In the genomic region with DNA sequence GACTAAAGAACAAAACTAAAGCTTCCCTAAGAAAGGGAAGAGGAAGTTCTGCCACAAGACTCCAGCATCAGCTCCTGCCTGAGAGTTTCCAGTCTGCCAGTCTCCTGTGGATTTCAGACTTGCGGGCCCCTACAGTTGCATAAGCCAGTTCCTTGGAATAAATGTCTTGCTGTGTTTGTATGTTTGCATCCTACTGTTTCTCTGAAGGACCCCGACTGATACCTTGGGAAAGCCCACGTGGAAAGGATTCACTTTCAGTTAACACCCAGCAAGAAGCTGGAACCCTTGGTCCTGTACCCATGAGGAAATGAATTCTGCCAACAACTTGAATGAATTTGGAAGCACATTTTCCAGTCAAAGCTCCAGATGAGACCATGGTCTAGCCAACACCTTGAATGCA, we compare ENCODE assay signal across 25 cellular contexts.
"Had no signal": no experiment of that assay in that cellular context is flagged by ENCODE, and none has a peak within 500 bp of the region (broad histone marks: within the 10 kb centered on the region; RNA-seq: fewer than 3 reads in every experiment).

No MANE protein-coding gene starts in this region.

- H3K27ac ChIP-seq: coronary artery, esophagus squamous epithelium, lower lobe of right lung, psoas muscle, sigmoid colon, testis, tibial artery had no signal

- H3K9me3 Mint-ChIP-seq: effector memory CD8-positive, alpha-beta T cell; immature natural killer cell; type B pancreatic cell had no signal

- H3K9me3 ChIP-seq: esophagus squamous epithelium, psoas muscle, sigmoid colon, testis, tibial artery had no signal

- H3K27me3 Mint-ChIP-seq: stimulated activated memory B cell treated with anti-CD40 and anti-IgM and Interleukin-4, amounts not matched to agents 10 μg/mL and 1 μg/mL and 100 μg/mL, for 72 hours had no signal

- H3K4me3 Mint-ChIP-seq: effector memory CD8-positive, alpha-beta T cell; immature natural killer cell; naive thymus-derived CD8-positive, alpha-beta T cell; nephron progenitor cell; stimulated activated memory B cell treated with anti-CD40 and anti-IgM and Interleukin-4, amounts not matched to agents 10 μg/mL and 1 μg/mL and 100 μg/mL, for 72 hours; type B pancreatic cell had no signal

- H3K36me3 ChIP-seq: esophagus squamous epithelium, lower lobe of right lung, sigmoid colon, tibial artery had no signal

- H3K4me3 ChIP-seq: coronary artery, esophagus squamous epithelium, lower lobe of right lung, psoas muscle, sigmoid colon, testis, tibial artery had no signal

- ATAC-seq: effector memory CD8-positive, alpha-beta T cell; left colon; left ventricle myocardium superior; lower lobe of right lung; naive thymus-derived CD8-positive, alpha-beta T cell; psoas muscle; right cardiac atrium; stimulated activated memory B cell treated with anti-CD40 and anti-IgM and Interleukin-4, amounts not matched to agents 10 μg/mL and 1 μg/mL and 100 μg/mL, for 72 hours; stimulated activated naive CD8-positive, alpha-beta T cell treated with anti-CD3 and anti-CD28 coated beads, Interleukin-15, Interleukin-2, amounts not matched to agents 100 U/mL and 50 U/mL, for 24 hours had no signal

- H3K27me3 ChIP-seq: sigmoid colon, testis had no signal

- H3K36me3 Mint-ChIP-seq: immature natural killer cell; stimulated activated memory B cell treated with anti-CD40 and anti-IgM and Interleukin-4, amounts not matched to agents 10 μg/mL and 1 μg/mL and 100 μg/mL, for 72 hours; type B pancreatic cell had no signal

- H3K4me1 ChIP-seq: psoas muscle had no signal

- DNase-seq: effector memory CD8-positive, alpha-beta T cell; erythroblast; esophagus squamous epithelium; foreskin melanocyte; hypothalamus; immature natural killer cell; islet precursor cell; kidney glomerular epithelial cell; left colon; left ventricle myocardium superior; lower lobe of right lung; naive thymus-derived CD8-positive, alpha-beta T cell; nephron progenitor cell; nucleus accumbens; psoas muscle; right cardiac atrium; sigmoid colon; stimulated activated CD4-positive, alpha-beta T cell treated with anti-CD3 and anti-CD28 coated beads, Interleukin-4, amount 100 ng/mL, for 4 hours; stimulated activated naive CD8-positive, alpha-beta T cell treated with anti-CD3 and anti-CD28 coated beads, Interleukin-15, Interleukin-2, amounts not matched to agents 100 U/mL and 50 U/mL, for 24 hours; substantia nigra; testis; tibial artery had no signal

- H3K27ac Mint-ChIP-seq: immature natural killer cell; naive thymus-derived CD8-positive, alpha-beta T cell; nephron progenitor cell; stimulated activated memory B cell treated with anti-CD40 and anti-IgM and Interleukin-4, amounts not matched to agents 10 μg/mL and 1 μg/mL and 100 μg/mL, for 72 hours; type B pancreatic cell had no signal
